3 cellular contexts compared by ENCODE assay signal in the genomic region with DNA sequence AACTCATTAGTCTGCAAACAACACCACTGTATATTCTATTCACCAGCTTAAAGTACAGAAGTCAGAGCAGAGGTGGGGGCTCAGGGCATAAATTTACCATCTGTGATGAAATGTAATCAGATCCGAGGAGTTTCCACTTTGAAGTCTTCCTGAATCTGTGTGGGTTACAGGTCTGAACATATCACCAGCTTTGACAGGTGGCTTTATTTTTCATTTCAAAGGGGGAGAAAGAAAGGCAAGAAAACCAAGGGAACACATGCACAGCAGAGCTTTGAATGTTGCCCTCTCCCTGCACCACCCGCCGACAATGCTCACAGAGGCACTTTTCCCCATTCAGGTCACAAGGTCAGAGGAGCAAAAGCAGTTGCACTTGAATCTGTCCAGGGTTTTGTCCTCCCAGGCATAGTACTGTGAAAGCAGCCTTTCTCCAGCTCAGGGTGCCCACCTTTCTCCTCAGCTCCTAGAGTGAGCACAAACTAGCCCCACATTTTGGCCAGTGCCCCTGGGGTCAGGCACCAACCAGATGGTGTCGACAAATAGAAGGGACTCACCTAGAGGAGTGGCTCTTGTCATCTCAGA.
A peak's percentile ranks its signal among the peaks of the same experiment; 100 is the strongest.
TF ChIP-seq lines count a peak whose summit lies in the region.

No MANE protein-coding gene starts in this region.

TF ChIP-seq in GM23338, 12 proteins besides CTCF, POLR2A, EP300 and RAD21 (continues in another document):
- TF ChIP-seq, protein P1, sequence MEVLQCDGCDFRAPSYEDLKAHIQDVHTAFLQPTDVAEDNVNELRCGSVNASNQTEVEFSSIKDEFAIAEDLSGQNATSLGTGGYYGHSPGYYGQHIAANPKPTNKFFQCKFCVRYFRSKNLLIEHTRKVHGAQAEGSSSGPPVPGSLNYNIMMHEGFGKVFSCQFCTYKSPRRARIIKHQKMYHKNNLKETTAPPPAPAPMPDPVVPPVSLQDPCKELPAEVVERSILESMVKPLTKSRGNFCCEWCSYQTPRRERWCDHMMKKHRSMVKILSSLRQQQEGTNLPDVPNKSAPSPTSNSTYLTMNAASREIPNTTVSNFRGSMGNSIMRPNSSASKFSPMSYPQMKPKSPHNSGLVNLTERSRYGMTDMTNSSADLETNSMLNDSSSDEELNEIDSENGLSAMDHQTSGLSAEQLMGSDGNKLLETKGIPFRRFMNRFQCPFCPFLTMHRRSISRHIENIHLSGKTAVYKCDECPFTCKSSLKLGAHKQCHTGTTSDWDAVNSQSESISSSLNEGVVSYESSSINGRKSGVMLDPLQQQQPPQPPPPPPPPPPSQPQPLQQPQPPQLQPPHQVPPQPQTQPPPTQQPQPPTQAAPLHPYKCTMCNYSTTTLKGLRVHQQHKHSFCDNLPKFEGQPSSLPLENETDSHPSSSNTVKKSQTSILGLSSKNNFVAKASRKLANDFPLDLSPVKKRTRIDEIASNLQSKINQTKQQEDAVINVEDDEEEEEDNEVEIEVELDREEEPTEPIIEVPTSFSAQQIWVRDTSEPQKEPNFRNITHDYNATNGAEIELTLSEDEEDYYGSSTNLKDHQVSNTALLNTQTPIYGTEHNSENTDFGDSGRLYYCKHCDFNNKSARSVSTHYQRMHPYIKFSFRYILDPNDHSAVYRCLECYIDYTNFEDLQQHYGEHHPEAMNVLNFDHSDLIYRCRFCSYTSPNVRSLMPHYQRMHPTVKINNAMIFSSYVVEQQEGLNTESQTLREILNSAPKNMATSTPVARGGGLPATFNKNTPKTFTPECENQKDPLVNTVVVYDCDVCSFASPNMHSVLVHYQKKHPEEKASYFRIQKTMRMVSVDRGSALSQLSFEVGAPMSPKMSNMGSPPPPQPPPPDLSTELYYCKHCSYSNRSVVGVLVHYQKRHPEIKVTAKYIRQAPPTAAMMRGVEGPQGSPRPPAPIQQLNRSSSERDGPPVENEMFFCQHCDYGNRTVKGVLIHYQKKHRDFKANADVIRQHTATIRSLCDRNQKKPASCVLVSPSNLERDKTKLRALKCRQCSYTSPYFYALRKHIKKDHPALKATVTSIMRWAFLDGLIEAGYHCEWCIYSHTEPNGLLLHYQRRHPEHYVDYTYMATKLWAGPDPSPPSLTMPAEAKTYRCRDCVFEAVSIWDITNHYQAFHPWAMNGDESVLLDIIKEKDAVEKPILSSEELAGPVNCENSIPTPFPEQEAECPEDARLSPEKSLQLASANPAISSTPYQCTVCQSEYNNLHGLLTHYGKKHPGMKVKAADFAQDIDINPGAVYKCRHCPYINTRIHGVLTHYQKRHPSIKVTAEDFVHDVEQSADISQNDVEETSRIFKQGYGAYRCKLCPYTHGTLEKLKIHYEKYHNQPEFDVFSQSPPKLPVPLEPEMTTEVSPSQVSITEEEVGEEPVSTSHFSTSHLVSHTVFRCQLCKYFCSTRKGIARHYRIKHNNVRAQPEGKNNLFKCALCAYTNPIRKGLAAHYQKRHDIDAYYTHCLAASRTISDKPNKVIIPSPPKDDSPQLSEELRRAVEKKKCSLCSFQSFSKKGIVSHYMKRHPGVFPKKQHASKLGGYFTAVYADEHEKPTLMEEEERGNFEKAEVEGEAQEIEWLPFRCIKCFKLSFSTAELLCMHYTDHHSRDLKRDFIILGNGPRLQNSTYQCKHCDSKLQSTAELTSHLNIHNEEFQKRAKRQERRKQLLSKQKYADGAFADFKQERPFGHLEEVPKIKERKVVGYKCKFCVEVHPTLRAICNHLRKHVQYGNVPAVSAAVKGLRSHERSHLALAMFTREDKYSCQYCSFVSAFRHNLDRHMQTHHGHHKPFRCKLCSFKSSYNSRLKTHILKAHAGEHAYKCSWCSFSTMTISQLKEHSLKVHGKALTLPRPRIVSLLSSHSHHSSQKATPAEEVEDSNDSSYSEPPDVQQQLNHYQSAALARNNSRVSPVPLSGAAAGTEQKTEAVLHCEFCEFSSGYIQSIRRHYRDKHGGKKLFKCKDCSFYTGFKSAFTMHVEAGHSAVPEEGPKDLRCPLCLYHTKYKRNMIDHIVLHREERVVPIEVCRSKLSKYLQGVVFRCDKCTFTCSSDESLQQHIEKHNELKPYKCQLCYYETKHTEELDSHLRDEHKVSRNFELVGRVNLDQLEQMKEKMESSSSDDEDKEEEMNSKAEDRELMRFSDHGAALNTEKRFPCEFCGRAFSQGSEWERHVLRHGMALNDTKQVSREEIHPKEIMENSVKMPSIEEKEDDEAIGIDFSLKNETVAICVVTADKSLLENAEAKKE (CRISPR knock-in tag; IDR thresholded peaks at IDR 0.05): no peak
- TF ChIP-seq EZH2 (IDR thresholded peaks at IDR 0.05; ENCODE audit: low read depth, unreplicated experiment) (no peak), JUNB (IDR thresholded peaks at IDR 0.05; ENCODE audit: unreplicated experiment) (no peak), CREB1 (CRISPR knock-in tag; IDR thresholded peaks at IDR 0.05; ENCODE audit: low read depth) (no peak)

TF ChIP-seq in IMR-90, 13 proteins besides CTCF, POLR2A, EP300 and RAD21:
- no peak for TF ChIP-seq NFE2L2 (IDR thresholded peaks at IDR 0.05; ENCODE audit: low read depth, low read length)

TF ChIP-seq in WTC11, 78 proteins besides CTCF, POLR2A, EP300 and RAD21:
- TF ChIP-seq, protein P2, sequence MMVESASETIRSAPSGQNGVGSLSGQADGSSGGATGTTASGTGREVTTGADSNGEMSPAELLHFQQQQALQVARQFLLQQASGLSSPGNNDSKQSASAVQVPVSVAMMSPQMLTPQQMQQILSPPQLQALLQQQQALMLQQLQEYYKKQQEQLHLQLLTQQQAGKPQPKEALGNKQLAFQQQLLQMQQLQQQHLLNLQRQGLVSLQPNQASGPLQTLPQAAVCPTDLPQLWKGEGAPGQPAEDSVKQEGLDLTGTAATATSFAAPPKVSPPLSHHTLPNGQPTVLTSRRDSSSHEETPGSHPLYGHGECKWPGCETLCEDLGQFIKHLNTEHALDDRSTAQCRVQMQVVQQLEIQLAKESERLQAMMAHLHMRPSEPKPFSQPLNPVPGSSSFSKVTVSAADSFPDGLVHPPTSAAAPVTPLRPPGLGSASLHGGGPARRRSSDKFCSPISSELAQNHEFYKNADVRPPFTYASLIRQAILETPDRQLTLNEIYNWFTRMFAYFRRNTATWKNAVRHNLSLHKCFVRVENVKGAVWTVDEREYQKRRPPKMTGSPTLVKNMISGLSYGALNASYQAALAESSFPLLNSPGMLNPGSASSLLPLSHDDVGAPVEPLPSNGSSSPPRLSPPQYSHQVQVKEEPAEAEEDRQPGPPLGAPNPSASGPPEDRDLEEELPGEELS (CRISPR knock-in tag; IDR thresholded peaks at IDR 0.05): no peak
- TF ChIP-seq SMAD4 (CRISPR knock-in tag; IDR thresholded peaks at IDR 0.05) (0 out of 2 replicates have a peak, but pooled peaks have one; percentile 6), ZNF219 (CRISPR knock-in tag; IDR thresholded peaks at IDR 0.05; ENCODE audit: borderline replicate concordance) (no peak), CBFB (CRISPR knock-in tag; IDR thresholded peaks at IDR 0.05; ENCODE audit: low read depth) (no peak)
- TF ChIP-seq, protein P3, sequence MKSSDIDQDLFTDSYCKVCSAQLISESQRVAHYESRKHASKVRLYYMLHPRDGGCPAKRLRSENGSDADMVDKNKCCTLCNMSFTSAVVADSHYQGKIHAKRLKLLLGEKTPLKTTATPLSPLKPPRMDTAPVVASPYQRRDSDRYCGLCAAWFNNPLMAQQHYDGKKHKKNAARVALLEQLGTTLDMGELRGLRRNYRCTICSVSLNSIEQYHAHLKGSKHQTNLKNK (CRISPR knock-in tag; IDR thresholded peaks at IDR 0.05): no peak
- TF ChIP-seq, protein P4, sequence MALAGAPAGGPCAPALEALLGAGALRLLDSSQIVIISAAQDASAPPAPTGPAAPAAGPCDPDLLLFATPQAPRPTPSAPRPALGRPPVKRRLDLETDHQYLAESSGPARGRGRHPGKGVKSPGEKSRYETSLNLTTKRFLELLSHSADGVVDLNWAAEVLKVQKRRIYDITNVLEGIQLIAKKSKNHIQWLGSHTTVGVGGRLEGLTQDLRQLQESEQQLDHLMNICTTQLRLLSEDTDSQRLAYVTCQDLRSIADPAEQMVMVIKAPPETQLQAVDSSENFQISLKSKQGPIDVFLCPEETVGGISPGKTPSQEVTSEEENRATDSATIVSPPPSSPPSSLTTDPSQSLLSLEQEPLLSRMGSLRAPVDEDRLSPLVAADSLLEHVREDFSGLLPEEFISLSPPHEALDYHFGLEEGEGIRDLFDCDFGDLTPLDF (CRISPR knock-in tag; IDR thresholded peaks at IDR 0.05): no peak
